Comparison of ENCODE assay signal across 35 cellular contexts in genomic region chr2:146278881-146279280, GRCh38.
"Had no signal": no experiment of that assay in that cellular context is flagged by ENCODE, and none has a peak within 500 bp of the region (broad histone marks: within the 10 kb centered on the region; RNA-seq: fewer than 3 reads in every experiment).

No MANE protein-coding gene starts in this region.

- H3K4me3 ChIP-seq: MG63 had no signal

- H3K36me3 ChIP-seq: MG63 had no signal

- H3K27me3 ChIP-seq: MG63 had no signal

- DNase-seq: Karpas-422, Kasumi-1, KBM-7, KG1, MG63, MM.1S, MV-4-11, NCI-H1048, NCI-H1092, NCI-H1092 treated with DMSO at 0.1 percent for 48 hours, NCI-H1105, NCI-H1105 treated with DMSO at 0.1 percent for 48 hours, NCI-H1417, NCI-H1417 treated with DMSO at 0.1 percent for 48 hours, NCI-H1436, NCI-H1436 treated with DMSO at 0.1 percent for 48 hours, NCI-H146, NCI-H1694, NCI-H1694 treated with DMSO at 0.1 percent for 48 hours, NCI-H187, NCI-H187 treated with DMSO at 0.1 percent for 48 hours, NCI-H1930, NCI-H2029, NCI-H2029 treated with DMSO at 0.1 percent for 48 hours, NCI-H2081, NCI-H2081 treated with DMSO at 0.1 percent for 48 hours, NCI-H2107, NCI-H2171, NCI-H2171 treated with DMSO at 0.1 percent for 48 hours, NCI-H2227 treated with DMSO at 0.1 percent for 48 hours, NCI-H226, NCI-H345, NCI-H446, NCI-H446 treated with DMSO at 0.1 percent for 48 hours had no signal

- H3K4me2 ChIP-seq: KMS-11 had no signal

- H3K9ac ChIP-seq: KMS-11 had no signal

- H3K27ac ChIP-seq: KMS-11 had no signal

- H3K9me3 ChIP-seq: MG63 had no signal
